ENCODE assay signal across 8 cellular contexts in the genomic region with DNA sequence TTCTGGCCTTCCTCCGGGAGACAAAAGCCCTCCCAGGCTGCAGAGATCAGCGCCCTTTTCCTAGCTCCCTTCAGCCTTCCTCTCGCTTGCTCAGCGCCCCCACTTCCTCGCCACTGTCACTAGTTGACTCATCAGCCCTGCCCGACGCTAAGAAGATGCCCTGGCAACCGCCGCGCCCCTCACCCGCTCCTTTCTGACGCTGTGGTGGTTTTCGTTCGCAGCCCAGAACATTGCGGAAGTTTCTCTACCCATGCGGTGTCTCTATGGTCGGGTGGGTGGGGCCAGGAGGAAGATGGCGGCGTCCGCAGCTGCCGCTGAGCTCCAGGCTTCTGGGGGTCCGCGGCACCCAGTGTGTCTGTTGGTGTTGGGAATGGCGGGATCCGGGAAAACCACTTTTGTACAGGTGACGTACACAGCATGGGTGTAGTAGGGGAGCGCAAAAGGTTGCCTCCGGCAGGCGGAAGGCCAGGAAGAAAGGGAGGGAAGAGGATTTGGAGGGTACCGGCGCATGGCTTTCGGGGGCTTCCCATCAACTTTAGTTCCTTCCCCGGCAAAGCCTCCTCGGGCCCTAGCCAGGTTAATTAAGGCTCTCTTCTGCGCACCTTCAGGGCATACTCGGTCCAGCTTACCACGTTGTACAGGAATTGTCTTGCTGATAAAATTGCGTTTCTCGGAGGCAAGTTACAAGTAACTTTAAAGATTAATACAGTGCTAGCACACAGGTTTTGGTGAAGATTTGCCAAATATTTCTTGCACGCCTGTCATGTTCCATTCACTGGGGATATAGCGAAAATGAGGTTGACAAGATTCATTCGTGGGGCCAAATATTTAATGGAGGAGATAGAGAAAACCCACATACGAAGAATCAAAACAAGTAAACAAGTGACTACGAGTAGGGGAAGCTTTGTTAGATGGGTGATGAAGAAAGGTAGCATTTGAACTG. TPM values are rescaled to one million over a fixed set of nuclear protein-coding genes. Genes with fewer than 3 reads are reported as not detected.
DNase-seq lines count a peak whose midpoint lies in the region; ATAC-seq and TF ChIP-seq lines count a peak whose summit lies in the region.

A gene with protein sequence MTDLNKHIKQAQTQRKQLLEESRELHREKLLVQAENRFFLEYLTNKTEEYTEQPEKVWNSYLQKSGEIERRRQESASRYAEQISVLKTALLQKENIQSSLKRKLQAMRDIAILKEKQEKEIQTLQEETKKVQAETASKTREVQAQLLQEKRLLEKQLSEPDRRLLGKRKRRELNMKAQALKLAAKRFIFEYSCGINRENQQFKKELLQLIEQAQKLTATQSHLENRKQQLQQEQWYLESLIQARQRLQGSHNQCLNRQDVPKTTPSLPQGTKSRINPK (minus strand): TSS at position 246 of the 943 bp plus-strand sequence. CDS start 1,213 bp downstream, outside the sequence.
GPN1 (plus strand) TSS at position 284 of the 943 bp plus-strand sequence; CDS start at position 293, 9 bp downstream.

- TF ChIP-seq RAD21 in liver (IDR thresholded peaks at IDR 0.05), result peak; percentile 48 to 60

- peaks cover 25% of the 10 kb centered on the region for H3K4me1 Mint-ChIP-seq in activated CD4-positive, alpha-beta T cell treated with anti-CD3 and anti-CD28 coated beads, Interleukin-2, amount 10 ng/mL, durations not matched to agents 24 days and 14 days

- H3K4me3 Mint-ChIP-seq in activated CD4-positive, alpha-beta T cell treated with anti-CD3 and anti-CD28 coated beads, Interleukin-2, amount 10 ng/mL, durations not matched to agents 24 days and 14 days, result no peak within 1 kb of the TSS

- no peaks in the 10 kb centered on the region for H3K9me3 ChIP-seq in liver (ENCODE audit: control insufficient read depth in 4 of 4, low read length in 3 of 4)

- no peak within 1 kb of the TSS for H3K27ac Mint-ChIP-seq in activated CD4-positive, alpha-beta T cell treated with anti-CD3 and anti-CD28 coated beads, Interleukin-2, amount 10 ng/mL, durations not matched to agents 24 days and 14 days

- no peak for TF ChIP-seq CTCF in liver (IDR thresholded peaks at IDR 0.05; ENCODE audit: low read depth, low read length, missing input control)

- under 1% methylated on average over 44 of the region's 44 CpGs for WGBS in liver

- H3K36me3 Mint-ChIP-seq in activated CD4-positive, alpha-beta T cell treated with anti-CD3 and anti-CD28 coated beads, Interleukin-2, amount 10 ng/mL, durations not matched to agents 24 days and 14 days (ENCODE audit: low read depth), result peaks cover 43% of the 10 kb centered on the region

- peak; percentile 98 for ATAC-seq in HG03442 (IDR thresholded peaks at IDR 0.05; ENCODE audit: unreplicated experiment)

- H3K36me3 ChIP-seq in liver (ENCODE audit: control insufficient read depth in 4 of 4, insufficient read depth in 3 of 4, low read depth in 1 of 4, low read length in 3 of 4), result peaks cover 5 to 21% (median 14%) of the 10 kb centered on the region in 4 donors

- no peaks in the 10 kb centered on the region for H3K27me3 Mint-ChIP-seq in activated CD4-positive, alpha-beta T cell treated with anti-CD3 and anti-CD28 coated beads, Interleukin-2, amount 10 ng/mL, durations not matched to agents 24 days and 14 days

- DNase-seq in C1 segment of cervical spinal cord (lab: John Stamatoyannopoulos, UW) (peak; percentile 4 to 94 (median 85)), GM19240 (ENCODE audit: insufficient read length, low spot score) (peak; percentile 80), NCI-H524 treated with DMSO at 0.1 percent for 48 hours (lab: John Stamatoyannopoulos, UW) (peak; percentile 75), dermis blood vessel endothelial cell (peak; percentile 93)
- DNase-seq in activated CD4-positive, alpha-beta T cell treated with anti-CD3 and anti-CD28 coated beads, Interleukin-2, amount 10 ng/mL, durations not matched to agents 24 days and 14 days, result peak; percentile 98
- peak; percentile 93 for DNase-seq in stimulated activated CD4-positive, alpha-beta T cell treated with anti-CD3 and anti-CD28 coated beads, Interleukin-4, amount 100 ng/mL, for 1 hour

- no peaks in the 10 kb centered on the region for H3K27me3 ChIP-seq in liver (ENCODE audit: control insufficient read depth in 4 of 4, insufficient read depth in 4 of 4, low read length in 3 of 4)

- H3K4me3 ChIP-seq in liver (ENCODE audit: low read depth in 1 of 3, low read length in 3 of 3), result peak within 1 kb of the TSS; percentile 70 to 100 (median 89)

- intact Hi-C loops in activated CD4-positive, alpha-beta T cell treated with anti-CD3 and anti-CD28 coated beads, Interleukin-2, amount 10 ng/mL, durations not matched to agents 24 days and 14 days (cut with micrococcal nuclease), result loop anchor here (1.0 to 5.0 kb wide), 8 partner anchors 9 to 764 kb away; partner anchors contain the start of genes EIF2B4, FOSL2, GTF3C2 and IFT172

- H3K27ac ChIP-seq in liver (ENCODE audit: low read depth in 1 of 2, low read length in 2 of 2), result peak within 1 kb of the TSS; percentile 32 to 70

- H3K9ac ChIP-seq in liver (ENCODE audit: low read depth in 1 of 2, low read length in 2 of 2), result peak within 1 kb of the TSS; percentile 93 to 94

- H3K4me1 ChIP-seq in liver (ENCODE audit: control insufficient read depth in 4 of 4, insufficient read depth in 4 of 4, low read length in 3 of 4), result peaks cover 0 to 19% (median 14%) of the 10 kb centered on the region in 4 donors

- H3K9me3 Mint-ChIP-seq in activated CD4-positive, alpha-beta T cell treated with anti-CD3 and anti-CD28 coated beads, Interleukin-2, amount 10 ng/mL, durations not matched to agents 24 days and 14 days, result no peaks in the 10 kb centered on the region

TF ChIP-seq in liver, 16 proteins besides CTCF, POLR2A, EP300 and RAD21 (continues in another document):
- TF ChIP-seq FOXA2 (IDR thresholded peaks at IDR 0.05) (no peak), RXRA (IDR thresholded peaks at IDR 0.05) (no peak), EGR1 (IDR thresholded peaks at IDR 0.05; ENCODE audit: low read depth in 2 of 2) (peak in 1 of 2 donors; percentile 13), NR2F2 (IDR thresholded peaks at IDR 0.05) (no peak), HNF4G (IDR thresholded peaks at IDR 0.05) (no peak), MAX (IDR thresholded peaks at IDR 0.05) (peak; percentile 96), ATF3 (IDR thresholded peaks at IDR 0.05) (no peak), FOXA1 (IDR thresholded peaks at IDR 0.05) (no peak), SP1 (IDR thresholded peaks at IDR 0.05) (no peak), JUND (IDR thresholded peaks at IDR 0.05) (peak; percentile 33 to 49), YY1 (IDR thresholded peaks at IDR 0.05) (peak; percentile 98), GABPA (IDR thresholded peaks at IDR 0.05 in 1 of 2, conservative IDR thresholded peaks at IDR 0.05 in 1 of 2) (peak in 1 of 2 donors; percentile 82)
- TF ChIP-seq, protein P1, sequence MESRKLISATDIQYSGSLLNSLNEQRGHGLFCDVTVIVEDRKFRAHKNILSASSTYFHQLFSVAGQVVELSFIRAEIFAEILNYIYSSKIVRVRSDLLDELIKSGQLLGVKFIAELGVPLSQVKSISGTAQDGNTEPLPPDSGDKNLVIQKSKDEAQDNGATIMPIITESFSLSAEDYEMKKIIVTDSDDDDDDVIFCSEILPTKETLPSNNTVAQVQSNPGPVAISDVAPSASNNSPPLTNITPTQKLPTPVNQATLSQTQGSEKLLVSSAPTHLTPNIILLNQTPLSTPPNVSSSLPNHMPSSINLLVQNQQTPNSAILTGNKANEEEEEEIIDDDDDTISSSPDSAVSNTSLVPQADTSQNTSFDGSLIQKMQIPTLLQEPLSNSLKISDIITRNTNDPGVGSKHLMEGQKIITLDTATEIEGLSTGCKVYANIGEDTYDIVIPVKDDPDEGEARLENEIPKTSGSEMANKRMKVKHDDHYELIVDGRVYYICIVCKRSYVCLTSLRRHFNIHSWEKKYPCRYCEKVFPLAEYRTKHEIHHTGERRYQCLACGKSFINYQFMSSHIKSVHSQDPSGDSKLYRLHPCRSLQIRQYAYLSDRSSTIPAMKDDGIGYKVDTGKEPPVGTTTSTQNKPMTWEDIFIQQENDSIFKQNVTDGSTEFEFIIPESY (IDR thresholded peaks at IDR 0.05), result peak; percentile 39

RNA-seq across cellular contexts. Expression of the first gene that starts in this region (rescaled TPM):
- 0.54 and 0.63 TPM in 2 replicates for total RNA-seq in activated CD4-positive, alpha-beta T cell treated with anti-CD3 and anti-CD28 coated beads, Interleukin-2, amount 10 ng/mL, durations not matched to agents 24 days and 14 days
- total RNA-seq in dermis blood vessel endothelial cell (2.7 and 2.8 TPM in 2 replicates), liver (1 to 10 TPM; 1.6 to 2.5 TPM)
- 1 to 10 TPM in 1 of 2 donors, under 1 TPM in 1; 0.97 to 1.2 TPM for polyA plus RNA-seq in liver

RNA-seq across cellular contexts. Expression of gene GPN1, which starts in this region (rescaled TPM):
- 51.0 and 55.4 TPM in 2 replicates for total RNA-seq in activated CD4-positive, alpha-beta T cell treated with anti-CD3 and anti-CD28 coated beads, Interleukin-2, amount 10 ng/mL, durations not matched to agents 24 days and 14 days
- 40.5 and 44.9 TPM in 2 replicates for total RNA-seq in dermis blood vessel endothelial cell
- total RNA-seq in liver, result 10 to 100 TPM; 12.6 to 17.2 TPM
- polyA plus RNA-seq in liver, result 10 to 100 TPM; 10.7 to 12.2 TPM

Comparison
In these comparisons a context has a peak if more than half of its experiments do, and no peak if none do; other contexts are left out.
1. Peak in every context shown above with its lines: DNase-seq, ATAC-seq, H3K4me3 ChIP-seq and H3K27ac ChIP-seq.